17 cellular contexts compared by ENCODE assay signal in genomic region chr6:43840490-43841218, GRCh38.
DNase-seq lines count a peak whose midpoint lies in the region; ATAC-seq, FAIRE-seq and TF ChIP-seq lines count a peak whose summit lies in the region.
"Had no signal": no experiment of that assay in that cellular context is flagged by ENCODE, and none has a peak within 500 bp of the region (broad histone marks: within the 10 kb centered on the region; RNA-seq: fewer than 3 reads in every experiment).

No MANE protein-coding gene starts in this region.

- no peaks in the 10 kb centered on the region for H3K79me1 ChIP-seq in IMR-90 (ENCODE audit: low read depth in 1 of 2, low read length in 2 of 2)

- peak overlapping the region; percentile 60 for H2BK5ac ChIP-seq in IMR-90 (ENCODE audit: low read depth, low read length, poor library complexity, severe bottlenecking)

- peak overlapping the region; percentile 66 for H4K91ac ChIP-seq in IMR-90 (ENCODE audit: insufficient read depth, low read depth, low read length)

- CTCF ChIA-PET in AG04450 (lab: Charles Lee) = interaction anchor here (0.8 to 1.0 kb wide), 2 partner anchors 66 to 234 kb away, joined by 3 to 4 read pairs; no protein-coding TSS in a partner anchor
- CTCF ChIA-PET in IMR-90 (lab: Yijun Ruan, JAX) = interaction anchor here (0.6 kb wide), 1 partner anchor 28 kb away, joined by 3 read pairs; no protein-coding TSS in a partner anchor

- H2BK20ac ChIP-seq in IMR-90 (ENCODE audit: low read depth, low read length) = peak overlapping the region; percentile 74

- H3K9ac ChIP-seq in IMR-90 (ENCODE audit: low read depth, low read length) (no peak overlapping the region), kidney (ENCODE audit: low read length in 2 of 2) (no peak overlapping the region)

- peak overlapping the region; percentile 25; the same call in 1 of the 2 replicates for H3K14ac ChIP-seq in IMR-90 (replicated peaks; ENCODE audit: low read depth, low read length)

- peaks cover 9% of the 10 kb centered on the region; the same call in 1 of the 2 replicates for H4K20me1 ChIP-seq in IMR-90 (ENCODE audit: insufficient read depth, low read length)

- WGBS in IMR-90 (ENCODE audit: extremely low coverage in 2 of 2, insufficient read length in 1 of 2), 2 experiments = no CpG with 5 or more reads among the region's 5 CpGs

- H3K23ac ChIP-seq in IMR-90 (ENCODE audit: low read depth, low read length) = peak overlapping the region; percentile 39; the same call in 1 of the 2 replicates

- TF ChIP-seq RAD21 in IMR-90 (IDR thresholded peaks at IDR 0.05; ENCODE audit: low read length) = no peak

- H3K27me3 ChIP-seq in AG04450 (ENCODE audit: control insufficient read depth, insufficient read depth, low read length) = peaks cover 11% of the 10 kb centered on the region
- H3K27me3 ChIP-seq in IMR-90 (ENCODE audit: control insufficient read depth, insufficient read depth, low read length) = peaks cover 18% of the 10 kb centered on the region
- H3K27me3 ChIP-seq in effector memory CD4-positive, alpha-beta T cell (replicated peaks; ENCODE audit: control insufficient read depth, insufficient read depth, low read length, poor library complexity, severe bottlenecking) = no peaks in the 10 kb centered on the region

- H2BK15ac ChIP-seq in IMR-90 (ENCODE audit: low read depth, low read length) = peak overlapping the region; percentile 29; the same call in 1 of the 3 replicates

- H3K36me3 ChIP-seq in IMR-90 (ENCODE audit: control insufficient read depth, insufficient read depth, low read length) (no peaks in the 10 kb centered on the region), kidney (ENCODE audit: control insufficient read depth in 1 of 2, insufficient read depth in 2 of 2, low read length in 2 of 2) (no peaks in the 10 kb centered on the region)
- no peaks in the 10 kb centered on the region for H3K36me3 ChIP-seq in effector memory CD4-positive, alpha-beta T cell (ENCODE audit: control insufficient read depth, insufficient read depth, low read length)

- intact Hi-C loops in IMR-90 (cut with micrococcal nuclease) (loop anchor here (2.0 kb wide), 1 partner anchor 234 kb away; no protein-coding TSS in a partner anchor), kidney (cut with DNase I) (no loop called here)

- H2AK9ac ChIP-seq in IMR-90 (replicated peaks; ENCODE audit: low read depth, low read length, poor library complexity) = no peak overlapping the region

- peak overlapping the region; percentile 48 for H3K4me2 ChIP-seq in IMR-90 (ENCODE audit: low read depth, low read length)
- H3K4me2 ChIP-seq: PC-9 had no signal

- peak overlapping the region; percentile 66 for H3K27ac ChIP-seq in AG04450 (ENCODE audit: low read depth, low read length)
- H3K27ac ChIP-seq in IMR-90 (ENCODE audit: insufficient read depth, low read length) = peak overlapping the region; percentile 46; the same call in 1 of the 2 replicates
- H3K27ac ChIP-seq in kidney (ENCODE audit: low read depth in 2 of 2, low read length in 2 of 2) = peak overlapping the region; percentile 5 to 22
- no peak overlapping the region for H3K27ac ChIP-seq in effector memory CD4-positive, alpha-beta T cell (ENCODE audit: insufficient read depth, low read length, poor library complexity, severe bottlenecking)
- H3K27ac ChIP-seq: 22Rv1, PC-9 had no signal

- peak; percentile 43 for ATAC-seq in IMR-90 (ENCODE audit: low read depth)

- TF ChIP-seq CTCF in AG04450 (IDR thresholded peaks at IDR 0.05; ENCODE audit: low read depth, low read length) = no peak
- no peak for TF ChIP-seq CTCF in IMR-90 (conservative IDR thresholded peaks at IDR 0.05; ENCODE audit: low read depth, low read length)
- TF ChIP-seq CTCF in kidney (IDR thresholded peaks at IDR 0.05; ENCODE audit: borderline replicate concordance, extremely low read depth, insufficient read depth) = no peak

- H3K4ac ChIP-seq in IMR-90 (ENCODE audit: low read depth, low read length) = peak overlapping the region; percentile 76

- H3K18ac ChIP-seq in IMR-90 (ENCODE audit: low read depth, low read length) = peak overlapping the region; percentile 83; the same call in 1 of the 2 replicates

- dilution Hi-C loops in IMR-90 (cut with HindIII; ENCODE audit: low sequenced_read_pairs, unreplicated experiment) = no loop called here

- peaks cover 25% of the 10 kb centered on the region; the same call in 1 of the 2 replicates for H3K9me1 ChIP-seq in IMR-90 (ENCODE audit: insufficient read depth, low read length)

- POLR2A ChIA-PET in AG04450 (lab: Yijun Ruan, JAX) (interaction anchor here (1.1 to 1.9 kb wide), 3 partner anchors 33 to 150 kb away, joined by 4 to 6 read pairs (median 4); no protein-coding TSS in a partner anchor), IMR-90 (lab: Charles Lee; ENCODE audit: unreplicated experiment) (no interaction called here)

- H3K56ac ChIP-seq in IMR-90 (ENCODE audit: extremely low read depth, insufficient read depth, low read length) = no peak overlapping the region

- in situ Hi-C loops in IMR-90 (cut with MboI; ENCODE audit: low sequenced_read_pairs) = no loop called here

- no peak for TF ChIP-seq POLR2A in IMR-90 (IDR thresholded peaks at IDR 0.05; ENCODE audit: low read depth, low read length)

- H4K8ac ChIP-seq in IMR-90 (ENCODE audit: low read depth in 2 of 2, low read length in 2 of 2) = peak overlapping the region in 1 of 2 experiments; percentile 58; a peak in 1 of 4 replicates

- H4K5ac ChIP-seq in IMR-90 (ENCODE audit: low read depth, low read length) = 0 out of 2 replicates have a peak overlapping the region, but pooled peaks have one; percentile 13

- H3K4me3 ChIP-seq in AG04450 (ENCODE audit: low read depth, low read length) = no peak overlapping the region
- no peak overlapping the region for H3K4me3 ChIP-seq in IMR-90 (ENCODE audit: insufficient read depth, low read depth, low read length)
- no peak overlapping the region for H3K4me3 ChIP-seq in kidney (ENCODE audit: low read length in 2 of 2)
- no peak overlapping the region for H3K4me3 ChIP-seq in effector memory CD4-positive, alpha-beta T cell (ENCODE audit: insufficient read depth, low read depth, low read length, poor library complexity, severe bottlenecking)
- H3K4me3 ChIP-seq: PC-9 had no signal

- H2AFZ ChIP-seq in IMR-90 (replicated peaks; ENCODE audit: low read length, poor library complexity) = no peak overlapping the region
- H2AFZ ChIP-seq: PC-9 had no signal

- BruUV-seq in IMR-90 (replicated peaks; lab: Mats Ljungman, UMichigan) = no TSS peak

- peaks cover 34% of the 10 kb centered on the region for H3K4me1 ChIP-seq in IMR-90 (ENCODE audit: control insufficient read depth, insufficient read depth, low read length)
- H3K4me1 ChIP-seq in kidney (ENCODE audit: control insufficient read depth in 1 of 2, insufficient read depth in 1 of 2, low read depth in 1 of 2, low read length in 2 of 2) = peaks cover 13 to 16% of the 10 kb centered on the region in 2 donors
- H3K4me1 ChIP-seq in effector memory CD4-positive, alpha-beta T cell (ENCODE audit: control insufficient read depth, insufficient read depth, low read length, poor library complexity, severe bottlenecking) = no peaks in the 10 kb centered on the region

- peak overlapping the region; percentile 42 for H2AK5ac ChIP-seq in IMR-90 (ENCODE audit: low read depth, low read length)

- FAIRE-seq in endometrium (lab: Jason Lieb, UNC) (peak; percentile 91), kidney (lab: Jason Lieb, UNC) (no peak)
- FAIRE-seq: G401.6, GM19239 had no signal

- H3K9me3 ChIP-seq in AG04450 (ENCODE audit: control insufficient read depth, insufficient read depth, low read length) (no peaks in the 10 kb centered on the region), IMR-90 (ENCODE audit: control insufficient read depth, insufficient read depth, low read length) (no peaks in the 10 kb centered on the region), kidney (ENCODE audit: control insufficient read depth in 1 of 2, low read length in 2 of 2) (no peaks in the 10 kb centered on the region)
- H3K9me3 ChIP-seq in effector memory CD4-positive, alpha-beta T cell (ENCODE audit: control insufficient read depth, low read length) = no peaks in the 10 kb centered on the region
- H3K9me3 ChIP-seq: Caco-2 had no signal

- DNase-seq in AG04450 (ENCODE audit: low read depth, low spot score) = no peak
- peak; percentile 84 for DNase-seq in IMR-90
- DNase-seq in kidney = no peak
- no peak for DNase-seq in stimulated activated CD8-positive, alpha-beta memory T cell treated with anti-CD3 and anti-CD28 coated beads, Interleukin-4, amount 100 ng/mL, for 48 hours
- DNase-seq in NCI-H1417 (lab: John Stamatoyannopoulos, UW) = no peak
- DNase-seq in effector memory CD4-positive, alpha-beta T cell = no peak
- no peak for DNase-seq in NCI-H1105 (lab: John Stamatoyannopoulos, UW)
- DNase-seq: Caco-2, DMS53, NCI-H2107, NCI-H226, NCI-H526 had no signal

- H2BK120ac ChIP-seq in IMR-90 (ENCODE audit: low read depth, low read length) = peak overlapping the region; percentile 72

TF ChIP-seq in IMR-90, 13 proteins besides CTCF, POLR2A, EP300 and RAD21:
- TF ChIP-seq RCOR1 (IDR thresholded peaks at IDR 0.05; ENCODE audit: insufficient replicate concordance, low read length) = no peak
- TF ChIP-seq FOS (IDR thresholded peaks at IDR 0.05; ENCODE audit: low read depth, low read length) = peak; percentile 16
- TF ChIP-seq NFE2L2 (IDR thresholded peaks at IDR 0.05; ENCODE audit: low read depth, low read length) = no peak
- TF ChIP-seq CEBPB (IDR thresholded peaks at IDR 0.05; ENCODE audit: low read depth, low read length) = peak; percentile 72; the same call in 1 of the 2 replicates
- peak; percentile 12; the same call in 1 of the 2 replicates for TF ChIP-seq BHLHE40 (IDR thresholded peaks at IDR 0.05; ENCODE audit: low read depth, low read length)
- no peak for TF ChIP-seq MAZ (IDR thresholded peaks at IDR 0.05; ENCODE audit: borderline replicate concordance, low read depth, low read length)
- no peak for TF ChIP-seq CHD1 (IDR thresholded peaks at IDR 0.05; ENCODE audit: low read depth, low read length)
